8 cellular contexts compared by ENCODE assay signal in genomic region chr2:132268533-132269518, GRCh38.
DNase-seq lines count a peak whose midpoint lies in the region; FAIRE-seq and TF ChIP-seq lines count a peak whose summit lies in the region.
"Not testable (repeated sequence)": the region's sequence is repeated elsewhere in the genome, so short reads cannot be mapped to it uniquely, and the experiment has no call there.

No MANE protein-coding gene starts in this region.

- H3K9me3 Mint-ChIP-seq in activated naive CD4-positive, alpha-beta T cell treated with anti-CD3 and anti-CD28 coated beads for 36 hours = not testable (repeated sequence)

- not testable (repeated sequence) for H3K9ac ChIP-seq in kidney (ENCODE audit: low read length in 2 of 2); rectal smooth muscle tissue (ENCODE audit: low read length)

- WGBS in thymus = 49% methylated on average over 31 of the region's 31 CpGs

- TF ChIP-seq CTCF in epithelial cell of proximal tubule (conservative IDR thresholded peaks at IDR 0.05; ENCODE audit: low read depth, low read length) (peak; percentile 55), kidney (IDR thresholded peaks at IDR 0.05; ENCODE audit: borderline replicate concordance, extremely low read depth, insufficient read depth) (peak; percentile 38)

- not testable (repeated sequence) for H3K27me3 Mint-ChIP-seq in activated naive CD4-positive, alpha-beta T cell treated with anti-CD3 and anti-CD28 coated beads for 36 hours (ENCODE audit: low read depth)

- H3K9me3 ChIP-seq in kidney (ENCODE audit: control insufficient read depth in 1 of 2, low read length in 2 of 2); thymus (ENCODE audit: control insufficient read depth): not testable (repeated sequence)

- not testable (repeated sequence) for H3K27ac ChIP-seq in kidney (ENCODE audit: low read depth in 2 of 2, low read length in 2 of 2); rectal smooth muscle tissue (ENCODE audit: low read depth, low read length); thymus (ENCODE audit: low read depth)

- not testable (repeated sequence) for H3K36me3 ChIP-seq in kidney (ENCODE audit: control insufficient read depth in 1 of 2, insufficient read depth in 2 of 2, low read length in 2 of 2); rectal smooth muscle tissue (ENCODE audit: control insufficient read depth, insufficient read depth, low read length); thymus (ENCODE audit: control insufficient read depth, insufficient read depth)

- not testable (repeated sequence) for FAIRE-seq in HTR-8/SVneo (lab: Jason Lieb, UNC); kidney (lab: Jason Lieb, UNC)

- H3K27ac Mint-ChIP-seq in activated naive CD4-positive, alpha-beta T cell treated with anti-CD3 and anti-CD28 coated beads for 36 hours = not testable (repeated sequence)

- intact Hi-C loops in activated naive CD4-positive, alpha-beta T cell treated with anti-CD3 and anti-CD28 coated beads for 36 hours (cut with micrococcal nuclease) = loop anchor here (1.0 to 10.0 kb wide), 3 partner anchors 902 to 1575 kb away; no protein-coding TSS in a partner anchor
- intact Hi-C loops in kidney (cut with DNase I) = not testable (repeated sequence)

- peak overlapping the region; percentile 42 for H3K4me3 Mint-ChIP-seq in activated naive CD4-positive, alpha-beta T cell treated with anti-CD3 and anti-CD28 coated beads for 36 hours

- peak overlapping the region; percentile 44 for H3K4me3 ChIP-seq in epithelial cell of proximal tubule (ENCODE audit: low read depth, low read length)
- H3K4me3 ChIP-seq in kidney (ENCODE audit: low read length in 2 of 2) = not testable (repeated sequence)
- H3K4me3 ChIP-seq in rectal smooth muscle tissue (ENCODE audit: low read length) = peak overlapping the region; percentile 33
- H3K4me3 ChIP-seq in thymus (ENCODE audit: low read length) = peak overlapping the region; percentile 45

- H3K4me1 Mint-ChIP-seq in activated naive CD4-positive, alpha-beta T cell treated with anti-CD3 and anti-CD28 coated beads for 36 hours (ENCODE audit: low read depth) = not testable (repeated sequence)

- H3K27me3 ChIP-seq in rectal smooth muscle tissue (ENCODE audit: control insufficient read depth, insufficient read depth, low read length); thymus (ENCODE audit: control insufficient read depth, insufficient read depth): not testable (repeated sequence)

- CTCF ChIA-PET in activated naive CD4-positive, alpha-beta T cell treated with anti-CD3 and anti-CD28 coated beads for 36 hours (lab: Charles Lee) = interaction anchor here (0.6 kb wide), 1 partner anchor 37 kb away, joined by 3 read pairs; no protein-coding TSS in a partner anchor

- not testable (repeated sequence) for H3K4me1 ChIP-seq in kidney (ENCODE audit: control insufficient read depth in 1 of 2, insufficient read depth in 1 of 2, low read depth in 1 of 2, low read length in 2 of 2); rectal smooth muscle tissue (ENCODE audit: control insufficient read depth, insufficient read depth, low read length); thymus (ENCODE audit: control insufficient read depth, insufficient read depth, low read length)

- not testable (repeated sequence) for H3K36me3 Mint-ChIP-seq in activated naive CD4-positive, alpha-beta T cell treated with anti-CD3 and anti-CD28 coated beads for 36 hours (ENCODE audit: low read depth)

- DNase-seq in ELF-1 (ENCODE audit: low read depth, low spot score) (peak; percentile 97), HTR-8/SVneo (ENCODE audit: insufficient read length, low spot score) (peak; percentile 10), T-helper 2 cell (peak in 3 of 5 experiments; percentile 28 to 70 (median 43))
- DNase-seq in activated naive CD4-positive, alpha-beta T cell treated with anti-CD3 and anti-CD28 coated beads for 36 hours = peak; percentile 67
- DNase-seq in epithelial cell of proximal tubule (ENCODE audit: low read depth); kidney: not testable (repeated sequence)
